13 cellular contexts compared by ENCODE assay signal in genomic region chr5:150473673-150474358, GRCh38. TPM values are rescaled to one million over a fixed set of nuclear protein-coding genes. Genes with fewer than 3 reads are reported as not detected.
DNase-seq lines count a peak whose midpoint lies in the region; ATAC-seq and TF ChIP-seq lines count a peak whose summit lies in the region.
"Had no signal": no experiment of that assay in that cellular context is flagged by ENCODE, and none has a peak within 500 bp of the region (broad histone marks: within the 10 kb centered on the region; RNA-seq: fewer than 3 reads in every experiment).

No MANE protein-coding gene starts in this region.

- no peaks in the 10 kb centered on the region for H3K9me2 ChIP-seq in PC-9 (ENCODE audit: insufficient read depth)

- no peaks in the 10 kb centered on the region for H3K9me3 Mint-ChIP-seq in osteocyte (ENCODE audit: unreplicated experiment)
- no peaks in the 10 kb centered on the region for H3K9me3 Mint-ChIP-seq in activated T-helper 1 cell treated with anti-CD3 and anti-CD28 coated beads, Interleukin-12 subunit alpha, Interleukin-12 subunit beta, Interleukin-2, Interleukin-4 antibody, amounts not matched to agents 30 ng/mL and 10 ng/mL and 1 ng/mL, durations not matched to agents 14 hours and 24 hours and 36 hours

- H3K4me3 ChIP-seq in PC-9 = no peak overlapping the region

- H3K36me3 ChIP-seq in PC-9 (ENCODE audit: low read depth) = no peaks in the 10 kb centered on the region

- H3K27me3 ChIP-seq in PC-9 (ENCODE audit: insufficient read depth, low read depth) = no peaks in the 10 kb centered on the region

- no TSS peak for BruUV-seq in PC-9 (replicated peaks; lab: Mats Ljungman, UMichigan)

- peak overlapping the region; percentile 76 for H3K4me2 ChIP-seq in PC-9

- no peaks in the 10 kb centered on the region for H4K20me1 ChIP-seq in PC-9 (ENCODE audit: insufficient read depth)

- H3K27me3 Mint-ChIP-seq in osteocyte (ENCODE audit: unreplicated experiment) = no peaks in the 10 kb centered on the region
- H3K27me3 Mint-ChIP-seq in activated T-helper 1 cell treated with anti-CD3 and anti-CD28 coated beads, Interleukin-12 subunit alpha, Interleukin-12 subunit beta, Interleukin-2, Interleukin-4 antibody, amounts not matched to agents 30 ng/mL and 10 ng/mL and 1 ng/mL, durations not matched to agents 14 hours and 24 hours and 36 hours (ENCODE audit: insufficient read depth) = peaks cover 9% of the 10 kb centered on the region

- CTCF ChIA-PET in PC-9 (lab: Charles Lee) = interaction anchor here (0.6 to 1.9 kb wide), 7 partner anchors 11 to 227 kb away, joined by 3 to 7 read pairs (median 4); partner anchors contain the start of genes RBM22 and SYNPO

- no peak overlapping the region for H2AFZ ChIP-seq in PC-9

- intact Hi-C loops in PC-9 (cut with micrococcal nuclease; ENCODE audit: unreplicated experiment) = loop anchor here (1.0 to 10.0 kb wide), 6 partner anchors 11 to 601 kb away; partner anchors contain the start of gene SYNPO
- intact Hi-C loops in activated T-helper 1 cell treated with anti-CD3 and anti-CD28 coated beads, Interleukin-12 subunit alpha, Interleukin-12 subunit beta, Interleukin-2, Interleukin-4 antibody, amounts not matched to agents 30 ng/mL and 10 ng/mL and 1 ng/mL, durations not matched to agents 14 hours and 24 hours and 36 hours (cut with micrococcal nuclease) = no loop called here

- DNase-seq in ELF-1 (ENCODE audit: low read depth, low spot score) (peak; percentile 97), PC-9 (peak; percentile 94 to 97), osteocyte (ENCODE audit: extremely low spot score, unreplicated experiment) (no peak), NCI-H2081 (lab: John Stamatoyannopoulos, UW) (no peak)
- no peak for DNase-seq in activated T-helper 1 cell treated with anti-CD3 and anti-CD28 coated beads, Interleukin-12 subunit alpha, Interleukin-12 subunit beta, Interleukin-2, Interleukin-4 antibody, amounts not matched to agents 30 ng/mL and 10 ng/mL and 1 ng/mL, durations not matched to agents 14 hours and 24 hours and 36 hours (ENCODE audit: low spot score)
- DNase-seq: activated effector memory CD4-positive, alpha-beta T cell treated with Interleukin-2 at 50 U/mL for 16 hours; left ventricle myocardium superior; NCI-H1105 treated with DMSO at 0.1 percent for 48 hours; right cardiac atrium had no signal

- H3F3A ChIP-seq in PC-9 (ENCODE audit: insufficient read depth, low read depth) = peaks cover 57% of the 10 kb centered on the region

- H3K27ac Mint-ChIP-seq in osteocyte (ENCODE audit: unreplicated experiment) = peak overlapping the region; percentile 89
- no peak overlapping the region for H3K27ac Mint-ChIP-seq in activated T-helper 1 cell treated with anti-CD3 and anti-CD28 coated beads, Interleukin-12 subunit alpha, Interleukin-12 subunit beta, Interleukin-2, Interleukin-4 antibody, amounts not matched to agents 30 ng/mL and 10 ng/mL and 1 ng/mL, durations not matched to agents 14 hours and 24 hours and 36 hours

- H3K27ac ChIP-seq in PC-9 = peak overlapping the region; percentile 92
- H3K27ac ChIP-seq: VCaP had no signal

- H3K79me2 ChIP-seq in PC-9 (ENCODE audit: low read depth) = no peaks in the 10 kb centered on the region

- H3K4me1 ChIP-seq in PC-9 (replicated peaks; ENCODE audit: insufficient read depth) = peaks cover 59% of the 10 kb centered on the region

- H3K9me3 ChIP-seq in PC-9 (ENCODE audit: insufficient read depth, low read depth) = no peaks in the 10 kb centered on the region

- ATAC-seq in esophagus mucosa (peak; percentile 24), HG02884 (IDR thresholded peaks at IDR 0.05; ENCODE audit: unreplicated experiment) (no peak), HG02571 (IDR thresholded peaks at IDR 0.05; ENCODE audit: unreplicated experiment) (no peak)
- ATAC-seq: left ventricle myocardium superior had no signal

- no peak overlapping the region for H3K4me3 Mint-ChIP-seq in osteocyte (ENCODE audit: unreplicated experiment)
- H3K4me3 Mint-ChIP-seq in activated T-helper 1 cell treated with anti-CD3 and anti-CD28 coated beads, Interleukin-12 subunit alpha, Interleukin-12 subunit beta, Interleukin-2, Interleukin-4 antibody, amounts not matched to agents 30 ng/mL and 10 ng/mL and 1 ng/mL, durations not matched to agents 14 hours and 24 hours and 36 hours = no peak overlapping the region

- TF ChIP-seq CTCF in PC-9 (conservative IDR thresholded peaks at IDR 0.05) (no peak), osteocyte (IDR thresholded peaks at IDR 0.05) (no peak)

- POLR2A ChIA-PET in PC-9 (lab: Charles Lee; ENCODE audit: unreplicated experiment) = interaction anchor here (0.5 to 1.9 kb wide), 9 partner anchors 10 to 44 kb away, joined by 3 to 17 read pairs (median 4); no protein-coding TSS in a partner anchor

- no peaks in the 10 kb centered on the region for H3K36me3 Mint-ChIP-seq in osteocyte (ENCODE audit: unreplicated experiment)
- no peaks in the 10 kb centered on the region for H3K36me3 Mint-ChIP-seq in activated T-helper 1 cell treated with anti-CD3 and anti-CD28 coated beads, Interleukin-12 subunit alpha, Interleukin-12 subunit beta, Interleukin-2, Interleukin-4 antibody, amounts not matched to agents 30 ng/mL and 10 ng/mL and 1 ng/mL, durations not matched to agents 14 hours and 24 hours and 36 hours (ENCODE audit: low read depth)

- H3K4me1 Mint-ChIP-seq in osteocyte (ENCODE audit: unreplicated experiment) = peaks cover 60% of the 10 kb centered on the region
- no peaks in the 10 kb centered on the region for H3K4me1 Mint-ChIP-seq in activated T-helper 1 cell treated with anti-CD3 and anti-CD28 coated beads, Interleukin-12 subunit alpha, Interleukin-12 subunit beta, Interleukin-2, Interleukin-4 antibody, amounts not matched to agents 30 ng/mL and 10 ng/mL and 1 ng/mL, durations not matched to agents 14 hours and 24 hours and 36 hours (ENCODE audit: low read depth)

RNA-seq across cellular contexts. Expression of gene RPS14, which starts 24.3 kb away (rescaled TPM):
- total RNA-seq in PC-9 (2021) = 2,907 and 3,838 TPM in 2 replicates
- total RNA-seq in esophagus mucosa = 1,847 TPM
- 1,748 and 1,798 TPM in 2 replicates for total RNA-seq in osteocyte
- total RNA-seq in activated T-helper 1 cell treated with anti-CD3 and anti-CD28 coated beads, Interleukin-12 subunit alpha, Interleukin-12 subunit beta, Interleukin-2, Interleukin-4 antibody, amounts not matched to agents 30 ng/mL and 10 ng/mL and 1 ng/mL, durations not matched to agents 14 hours and 24 hours and 36 hours = 2,328 and 2,429 TPM in 2 replicates

RNA-seq across cellular contexts. Expression of gene NDST1, which starts 34.1 kb away (rescaled TPM):
- total RNA-seq in PC-9 (2021) (94.3 and 100.0 TPM in 2 replicates), esophagus mucosa (112 TPM), osteocyte (110 and 118 TPM in 2 replicates)
- total RNA-seq in activated T-helper 1 cell treated with anti-CD3 and anti-CD28 coated beads, Interleukin-12 subunit alpha, Interleukin-12 subunit beta, Interleukin-2, Interleukin-4 antibody, amounts not matched to agents 30 ng/mL and 10 ng/mL and 1 ng/mL, durations not matched to agents 14 hours and 24 hours and 36 hours = 2.8 and 3.9 TPM in 2 replicates

Comparison
In these comparisons a context has a peak if more than half of its experiments do, and no peak if none do; other contexts are left out.
1. DNase-seq: peak in ELF-1 (single experiment) and PC-9 (2 of 2); none in osteocyte (single experiment), NCI-H2081 (0 of 2) and activated T-helper 1 cell treated with anti-CD3 and anti-CD28 coated beads, Interleukin-12 subunit alpha, Interleukin-12 subunit beta, Interleukin-2, Interleukin-4 antibody, amounts not matched to agents 30 ng/mL and 10 ng/mL and 1 ng/mL, durations not matched to agents 14 hours and 24 hours and 36 hours (single experiment).
2. RNA of gene NDST1, which starts 34.1 kb away (total RNA-seq): 112 TPM in esophagus mucosa (single experiment), 110 to 118 TPM in osteocyte and 94.3 to 100.0 TPM in PC-9; 2.8 to 3.9 TPM in activated T-helper 1 cell treated with anti-CD3 and anti-CD28 coated beads, Interleukin-12 subunit alpha, Interleukin-12 subunit beta, Interleukin-2, Interleukin-4 antibody, amounts not matched to agents 30 ng/mL and 10 ng/mL and 1 ng/mL, durations not matched to agents 14 hours and 24 hours and 36 hours; every median in the first group is over 10 times any median in the second.